In genomic region chrX:17062065-17062464, GRCh38 we compare ENCODE assay signal across 30 cellular contexts.
"Had no signal": no experiment of that assay in that cellular context is flagged by ENCODE, and none has a peak within 500 bp of the region (broad histone marks: within the 10 kb centered on the region; RNA-seq: fewer than 3 reads in every experiment).

No MANE protein-coding gene starts in this region.

- ATAC-seq: activated CD8-positive, alpha-beta memory T cell treated with anti-CD3 and anti-CD28 coated beads, Interleukin-2, amount 10 ng/mL, durations not matched to agents 7 days and 5 days; activated CD8-positive, alpha-beta T cell treated with anti-CD3 and anti-CD28 coated beads, Interleukin-2, amount 10 ng/mL, durations not matched to agents 7 days and 5 days; activated naive CD8-positive, alpha-beta T cell treated with anti-CD3 and anti-CD28 coated beads, Interleukin-2, amount 50 U/mL, for 24 hours; body of pancreas had no signal

- H3K4me1 ChIP-seq: body of pancreas, breast epithelium had no signal

- H3K27me3 ChIP-seq: body of pancreas, brain microvascular endothelial cell had no signal

- H3K36me3 ChIP-seq: brain microvascular endothelial cell, breast epithelium had no signal

- H3K9me3 ChIP-seq: body of pancreas, breast epithelium had no signal

- DNase-seq: activated B cell treated with CpG ODN at 0.5 μM for 24 hours; activated CD4-positive, alpha-beta memory T cell treated with anti-CD3 and anti-CD28 coated beads, Interleukin-2, amount 10 ng/mL, durations not matched to agents 7 days and 5 days; activated CD4-positive, alpha-beta T cell treated with anti-CD3 and anti-CD28 coated beads for 4 hours; activated CD4-positive, alpha-beta T cell treated with anti-CD3 and anti-CD28 coated beads, Interleukin-2, amount 10 ng/mL, durations not matched to agents 7 days and 5 days; activated CD4-positive, alpha-beta T cell treated with anti-CD3 and anti-CD28 coated beads, Interleukin-2, amount 50 U/mL, for 48 hours; activated CD4-positive, CD25-positive, alpha-beta regulatory T cell treated with anti-CD3 and anti-CD28 coated beads, Interleukin-2, amount 50 U/mL, for 72 hours; activated CD8-positive, alpha-beta memory T cell treated with anti-CD3 and anti-CD28 coated beads for 24 hours; activated CD8-positive, alpha-beta memory T cell treated with anti-CD3 and anti-CD28 coated beads, Interleukin-2, amount 10 ng/mL, durations not matched to agents 7 days and 5 days; activated CD8-positive, alpha-beta memory T cell treated with anti-CD3 and anti-CD28 coated beads, Interleukin-2, amount 50 U/mL, for 48 hours; activated CD8-positive, alpha-beta T cell treated with anti-CD3 and anti-CD28 coated beads, Interleukin-2, amount 10 ng/mL, durations not matched to agents 7 days and 5 days; activated effector memory CD4-positive, alpha-beta T cell treated with Interleukin-2 at 50 U/mL for 16 hours; activated gamma-delta T cell; activated naive CD4-positive, alpha-beta T cell treated with anti-CD3 and anti-CD28 coated beads, Interleukin-2, amount 10 ng/mL, durations not matched to agents 7 days and 5 days; activated naive CD4-positive, alpha-beta T cell treated with Interleukin-2 at 50 U/mL for 16 hours; activated naive CD8-positive, alpha-beta T cell treated with anti-CD3 and anti-CD28 coated beads, Interleukin-2, amount 10 ng/mL, durations not matched to agents 7 days and 5 days; activated naive CD8-positive, alpha-beta T cell treated with anti-CD3 and anti-CD28 coated beads, Interleukin-2, amount 50 U/mL, for 24 hours; activated T-cell treated with anti-CD3 and anti-CD28 coated beads, Interleukin-2, amount 50 U/mL, for 24 hours; activated T-cell treated with anti-CD3 and anti-CD28 coated beads, Interleukin-2, amount 50 U/mL, for 48 hours; amniotic stem cell; aorta; body of pancreas; brain microvascular endothelial cell; central memory CD4-positive, alpha-beta T cell; T-helper 2 cell; T-helper 9 cell had no signal

- H3K27ac ChIP-seq: body of pancreas, brain microvascular endothelial cell, breast epithelium, coronary artery, VCaP had no signal

- H3K4me3 ChIP-seq: body of pancreas, breast epithelium, coronary artery had no signal

- FAIRE-seq: astrocyte, TTC549 had no signal
